28 cellular contexts compared by ENCODE assay signal in genomic region chr5:150611026-150611425, GRCh38. TPM values are rescaled to one million over a fixed set of nuclear protein-coding genes. Genes with fewer than 3 reads are reported as not detected.
DNase-seq lines count a peak whose midpoint lies in the region; ATAC-seq, FAIRE-seq and TF ChIP-seq lines count a peak whose summit lies in the region.
"Had no signal": no experiment of that assay in that cellular context is flagged by ENCODE, and none has a peak within 500 bp of the region (broad histone marks: within the 10 kb centered on the region; RNA-seq: fewer than 3 reads in every experiment).

No MANE protein-coding gene starts in this region.

- H3K9ac ChIP-seq in parathyroid adenoma: no peak overlapping the region
- H3K9ac ChIP-seq: SK-N-SH had no signal

- H3K9me3 ChIP-seq in heart right ventricle: no peaks in the 10 kb centered on the region
- no peaks in the 10 kb centered on the region for H3K9me3 ChIP-seq in parathyroid adenoma (ENCODE audit: control insufficient read depth, low read length)
- no peaks in the 10 kb centered on the region for H3K9me3 ChIP-seq in transverse colon
- H3K9me3 ChIP-seq: left lung, SK-N-SH had no signal

- DNase-seq in coronary artery (ENCODE audit: low spot score): no peak
- DNase-seq in heart right ventricle: no peak
- no peak for DNase-seq in transverse colon
- no peak for DNase-seq in immature natural killer cell
- DNase-seq in frontal cortex (ENCODE audit: low spot score in 2 of 2): no peak
- no peak for DNase-seq in activated CD4-positive, alpha-beta memory T cell treated with anti-CD3 and anti-CD28 coated beads for 36 hours
- DNase-seq: activated CD4-positive, alpha-beta memory T cell treated with anti-CD3 and anti-CD28 coated beads, Interleukin-2, amount 10 ng/mL, durations not matched to agents 7 days and 5 days; caudate nucleus; DND-41; head of caudate nucleus; KG1; left lung; MM.1S; naive thymus-derived CD8-positive, alpha-beta T cell; NCI-H1436; NCI-H2107; NCI-H446 treated with DMSO at 0.1 percent for 48 hours; NCI-H82; SK-N-SH; substantia nigra had no signal

- POLR2A ChIA-PET in activated CD4-positive, alpha-beta memory T cell treated with anti-CD3 and anti-CD28 coated beads for 36 hours (lab: Charles Lee): no interaction called here

- TF ChIP-seq CTCF in coronary artery (IDR thresholded peaks at IDR 0.05): no peak
- no peak for TF ChIP-seq CTCF in heart right ventricle (IDR thresholded peaks at IDR 0.05)
- TF ChIP-seq CTCF in parathyroid adenoma (IDR thresholded peaks at IDR 0.05): no peak
- no peak for TF ChIP-seq CTCF in transverse colon (IDR thresholded peaks at IDR 0.05)

- H3K36me3 ChIP-seq in heart right ventricle: no peaks in the 10 kb centered on the region
- H3K36me3 ChIP-seq in parathyroid adenoma (ENCODE audit: control insufficient read depth, insufficient read depth, low read length): no peaks in the 10 kb centered on the region
- no peaks in the 10 kb centered on the region for H3K36me3 ChIP-seq in transverse colon
- H3K36me3 ChIP-seq: left lung had no signal

- H3K79me2 ChIP-seq in parathyroid adenoma: no peaks in the 10 kb centered on the region

- H3K27me3 ChIP-seq in heart right ventricle (no peaks in the 10 kb centered on the region), parathyroid adenoma (ENCODE audit: control insufficient read depth, insufficient read depth, low read length) (no peaks in the 10 kb centered on the region), transverse colon (no peaks in the 10 kb centered on the region)
- H3K27me3 ChIP-seq: left lung had no signal

- peak overlapping the region; percentile 88 to 93 for H3K27ac ChIP-seq in coronary artery
- H3K27ac ChIP-seq in heart right ventricle: peak overlapping the region; percentile 81 to 100 (median 95)
- peak overlapping the region; percentile 36 for H3K27ac ChIP-seq in parathyroid adenoma
- peak overlapping the region; percentile 54 to 77 (median 70) for H3K27ac ChIP-seq in transverse colon
- H3K27ac ChIP-seq: C4-2B, RWPE1 had no signal

- peak in 4 of 8 donors; percentile 8 to 59 (median 17) for ATAC-seq in heart right ventricle
- ATAC-seq: activated naive CD4-positive, alpha-beta T cell treated with anti-CD3 and anti-CD28 coated beads, Interleukin-2, amount 50 U/mL, for 72 hours; left lung; naive thymus-derived CD8-positive, alpha-beta T cell had no signal

- no peak overlapping the region for H3K4me3 ChIP-seq in coronary artery
- H3K4me3 ChIP-seq in heart right ventricle: no peak overlapping the region
- no peak overlapping the region for H3K4me3 ChIP-seq in parathyroid adenoma (ENCODE audit: low read depth, low read length)
- no peak overlapping the region for H3K4me3 ChIP-seq in transverse colon
- H3K4me3 ChIP-seq: left lung had no signal

- peaks cover 0 to 6% (median 2%) of the 10 kb centered on the region in 3 donors for H3K27me3 Mint-ChIP-seq in immature natural killer cell (ENCODE audit: low read depth in 3 of 3)
- peaks cover 1% of the 10 kb centered on the region for H3K27me3 Mint-ChIP-seq in activated CD4-positive, alpha-beta memory T cell treated with anti-CD3 and anti-CD28 coated beads for 36 hours

- H3K4me3 Mint-ChIP-seq in immature natural killer cell: no peak overlapping the region
- H3K4me3 Mint-ChIP-seq in activated CD4-positive, alpha-beta memory T cell treated with anti-CD3 and anti-CD28 coated beads for 36 hours: no peak overlapping the region
- H3K4me3 Mint-ChIP-seq: activated CD4-positive, alpha-beta memory T cell treated with anti-CD3 and anti-CD28 coated beads, Interleukin-2, amount 10 ng/mL, durations not matched to agents 7 days and 5 days; naive thymus-derived CD8-positive, alpha-beta T cell; T-helper 1 cell treated with Interleukin-12 subunit alpha and Interleukin-12 subunit beta and Interleukin-4 antibody, amounts not matched to agents 30 μg/mL and 1 μg/mL, for 36 hours had no signal

- in situ Hi-C loops in transverse colon (cut with MboI; ENCODE audit: low pct_ligation_motif_present in 1 of 4, low pct_unique_long_range_greater_than_20kb in 1 of 4, low sequenced_read_pairs in 3 of 4): no loop called here

- CTCF ChIA-PET in activated CD4-positive, alpha-beta memory T cell treated with anti-CD3 and anti-CD28 coated beads for 36 hours (lab: Charles Lee): no interaction called here

- WGBS in heart right ventricle, 2 donors: 36 to 52% methylated on average over 6 of the region's 6 CpGs
- 57 to 59% methylated on average over 5 to 6 of the region's 6 CpGs for WGBS in transverse colon (ENCODE audit: low coverage in 1 of 2), 2 donors

- no peak overlapping the region for H3K4me2 ChIP-seq in parathyroid adenoma (ENCODE audit: low read length)
- H3K4me2 ChIP-seq: SK-N-SH had no signal

- FAIRE-seq in frontal cortex (lab: Jason Lieb, UNC): no peak
- FAIRE-seq: TTC549, urothelium cell line had no signal

- no peaks in the 10 kb centered on the region for H3K4me1 Mint-ChIP-seq in immature natural killer cell
- H3K4me1 Mint-ChIP-seq in activated CD4-positive, alpha-beta memory T cell treated with anti-CD3 and anti-CD28 coated beads for 36 hours (ENCODE audit: low read depth): peaks cover 9% of the 10 kb centered on the region

- no peak for TF ChIP-seq POLR2A in transverse colon (IDR thresholded peaks at IDR 0.05)

- no peak overlapping the region for H3K27ac Mint-ChIP-seq in immature natural killer cell
- H3K27ac Mint-ChIP-seq in activated CD4-positive, alpha-beta memory T cell treated with anti-CD3 and anti-CD28 coated beads for 36 hours: no peak overlapping the region
- H3K27ac Mint-ChIP-seq: activated CD4-positive, alpha-beta memory T cell treated with anti-CD3 and anti-CD28 coated beads, Interleukin-2, amount 10 ng/mL, durations not matched to agents 7 days and 5 days; activated naive CD4-positive, alpha-beta T cell treated with anti-CD3 and anti-CD28 coated beads, Interleukin-2, amount 50 U/mL, for 72 hours; activated T-helper 2 cell treated with anti-CD3 and anti-CD28 coated beads, Interferon-gamma antibody, Interleukin-2, Interleukin-4, amounts not matched to agents 10 μg/mL and 5 μg/mL and 100 μg/mL, durations not matched to agents 14 hours and 24 hours and 36 hours; T-helper 1 cell treated with Interleukin-12 subunit alpha and Interleukin-12 subunit beta and Interleukin-4 antibody, amounts not matched to agents 30 μg/mL and 1 μg/mL, for 36 hours had no signal

- H3K9me3 Mint-ChIP-seq in immature natural killer cell: no peaks in the 10 kb centered on the region
- no peaks in the 10 kb centered on the region for H3K9me3 Mint-ChIP-seq in activated CD4-positive, alpha-beta memory T cell treated with anti-CD3 and anti-CD28 coated beads for 36 hours
- H3K9me3 Mint-ChIP-seq: activated CD4-positive, alpha-beta memory T cell treated with anti-CD3 and anti-CD28 coated beads, Interleukin-2, amount 10 ng/mL, durations not matched to agents 7 days and 5 days; activated naive CD4-positive, alpha-beta T cell treated with anti-CD3 and anti-CD28 coated beads, Interleukin-2, amount 50 U/mL, for 72 hours; activated T-helper 2 cell treated with anti-CD3 and anti-CD28 coated beads, Interferon-gamma antibody, Interleukin-2, Interleukin-4, amounts not matched to agents 10 μg/mL and 5 μg/mL and 100 μg/mL, durations not matched to agents 14 hours and 24 hours and 36 hours; naive thymus-derived CD8-positive, alpha-beta T cell; T-helper 1 cell treated with Interleukin-12 subunit alpha and Interleukin-12 subunit beta and Interleukin-4 antibody, amounts not matched to agents 30 μg/mL and 1 μg/mL, for 36 hours had no signal

- intact Hi-C loops in heart right ventricle (cut with DNase I) (no loop called here), transverse colon (cut with DNase I; ENCODE audit: low total_unique reads) (no loop called here)
- intact Hi-C loops in activated CD4-positive, alpha-beta memory T cell treated with anti-CD3 and anti-CD28 coated beads for 36 hours (cut with micrococcal nuclease): no loop called here

- no peak overlapping the region for H2AFZ ChIP-seq in parathyroid adenoma

- H3K4me1 ChIP-seq in heart right ventricle: peaks cover 55 to 95% (median 77%) of the 10 kb centered on the region in 9 donors
- H3K4me1 ChIP-seq in parathyroid adenoma: peaks cover 13% of the 10 kb centered on the region
- H3K4me1 ChIP-seq in transverse colon: peaks cover 30 to 65% (median 58%) of the 10 kb centered on the region in 4 donors

- no peak for TF ChIP-seq EP300 in transverse colon (IDR thresholded peaks at IDR 0.05; ENCODE audit: low read depth)

- H3K36me3 Mint-ChIP-seq in immature natural killer cell: no peaks in the 10 kb centered on the region
- H3K36me3 Mint-ChIP-seq in activated CD4-positive, alpha-beta memory T cell treated with anti-CD3 and anti-CD28 coated beads for 36 hours: no peaks in the 10 kb centered on the region
- H3K36me3 Mint-ChIP-seq: activated naive CD4-positive, alpha-beta T cell treated with anti-CD3 and anti-CD28 coated beads, Interleukin-2, amount 50 U/mL, for 72 hours; naive thymus-derived CD8-positive, alpha-beta T cell had no signal

RNA-seq across cellular contexts. Expression of gene SYNPO, which starts 29.4 kb away (rescaled TPM):
- total RNA-seq in heart right ventricle: 100 to 1,000 TPM; 589 to 777 (median 703) TPM
- polyA plus RNA-seq in heart right ventricle: 100 to 1,000 TPM; 129 to 344 TPM
- total RNA-seq in transverse colon: 10 to 100 TPM; 15.5 to 89.4 (median 41.8) TPM
- not detected for polyA plus RNA-seq in immature natural killer cell
- total RNA-seq in frontal cortex: 3.7 TPM
- under 1 TPM; 0.10 to 0.14 TPM for total RNA-seq in activated CD4-positive, alpha-beta memory T cell treated with anti-CD3 and anti-CD28 coated beads for 36 hours
- polyA plus RNA-seq: naive thymus-derived CD8-positive, alpha-beta T cell had no signal

RNA-seq across cellular contexts. Expression of gene MYOZ3, which starts 50.0 kb away (rescaled TPM):
- total RNA-seq in heart right ventricle (10 to 100 TPM in 2 of 10 donors, 1 to 10 TPM in 8; 4.5 to 12.2 (median 6.0) TPM), transverse colon (not detected), frontal cortex (3.7 TPM)
- polyA plus RNA-seq in heart right ventricle (1 to 10 TPM in 1 of 2 donors, under 1 TPM in 1; 0.91 to 4.1 TPM), immature natural killer cell (not detected)
- total RNA-seq in activated CD4-positive, alpha-beta memory T cell treated with anti-CD3 and anti-CD28 coated beads for 36 hours: under 1 TPM; 0.07 to 0.21 TPM
- total RNA-seq: naive thymus-derived CD8-positive, alpha-beta T cell had no signal

Comparison
In these comparisons a context has a peak if more than half of its experiments do, and no peak if none do; other contexts are left out.
1. H3K27ac ChIP-seq: peak in every context shown above with its lines; median percentile 95 in heart right ventricle; 90 in coronary artery; 70 in transverse colon; 36 in parathyroid adenoma.
2. RNA of gene SYNPO, which starts 29.4 kb away (total RNA-seq): 589 to 777 TPM in heart right ventricle; 15.5 to 89.4 TPM in transverse colon, 3.7 TPM in frontal cortex (single experiment) and 0.10 to 0.14 TPM in activated CD4-positive, alpha-beta memory T cell treated with anti-CD3 and anti-CD28 coated beads for 36 hours; every median in the first group is over 4 times any median in the second.